1 cellular context compared by ENCODE assay signal in the genomic region with DNA sequence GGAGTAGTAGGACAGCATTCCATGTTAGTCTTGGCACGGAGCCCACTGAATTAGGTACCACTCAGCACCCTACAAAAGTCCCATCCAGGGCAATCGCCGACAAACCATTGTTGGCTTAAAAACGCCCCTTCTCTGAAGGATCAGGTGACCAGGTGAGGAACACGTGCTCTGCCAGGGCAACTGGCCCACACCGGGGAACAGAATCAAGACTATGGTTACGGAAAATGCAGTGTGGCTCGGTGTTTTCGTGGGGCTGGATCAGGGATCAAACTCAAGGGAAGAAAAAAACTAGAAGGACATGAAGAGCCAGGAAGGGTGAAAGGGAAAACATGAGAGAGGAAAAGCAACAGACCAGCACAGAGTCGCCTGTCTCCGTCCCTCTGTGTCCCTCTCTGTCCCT.
TF ChIP-seq lines count a peak whose summit lies in the region.

No MANE protein-coding gene starts in this region.

TF ChIP-seq in GM23338, 12 proteins besides CTCF, POLR2A, EP300 and RAD21 (continued from another document):
- TF ChIP-seq, protein P1, sequence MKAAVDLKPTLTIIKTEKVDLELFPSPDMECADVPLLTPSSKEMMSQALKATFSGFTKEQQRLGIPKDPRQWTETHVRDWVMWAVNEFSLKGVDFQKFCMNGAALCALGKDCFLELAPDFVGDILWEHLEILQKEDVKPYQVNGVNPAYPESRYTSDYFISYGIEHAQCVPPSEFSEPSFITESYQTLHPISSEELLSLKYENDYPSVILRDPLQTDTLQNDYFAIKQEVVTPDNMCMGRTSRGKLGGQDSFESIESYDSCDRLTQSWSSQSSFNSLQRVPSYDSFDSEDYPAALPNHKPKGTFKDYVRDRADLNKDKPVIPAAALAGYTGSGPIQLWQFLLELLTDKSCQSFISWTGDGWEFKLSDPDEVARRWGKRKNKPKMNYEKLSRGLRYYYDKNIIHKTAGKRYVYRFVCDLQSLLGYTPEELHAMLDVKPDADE (IDR thresholded peaks at IDR 0.05) = no peak
- TF ChIP-seq, protein P2, sequence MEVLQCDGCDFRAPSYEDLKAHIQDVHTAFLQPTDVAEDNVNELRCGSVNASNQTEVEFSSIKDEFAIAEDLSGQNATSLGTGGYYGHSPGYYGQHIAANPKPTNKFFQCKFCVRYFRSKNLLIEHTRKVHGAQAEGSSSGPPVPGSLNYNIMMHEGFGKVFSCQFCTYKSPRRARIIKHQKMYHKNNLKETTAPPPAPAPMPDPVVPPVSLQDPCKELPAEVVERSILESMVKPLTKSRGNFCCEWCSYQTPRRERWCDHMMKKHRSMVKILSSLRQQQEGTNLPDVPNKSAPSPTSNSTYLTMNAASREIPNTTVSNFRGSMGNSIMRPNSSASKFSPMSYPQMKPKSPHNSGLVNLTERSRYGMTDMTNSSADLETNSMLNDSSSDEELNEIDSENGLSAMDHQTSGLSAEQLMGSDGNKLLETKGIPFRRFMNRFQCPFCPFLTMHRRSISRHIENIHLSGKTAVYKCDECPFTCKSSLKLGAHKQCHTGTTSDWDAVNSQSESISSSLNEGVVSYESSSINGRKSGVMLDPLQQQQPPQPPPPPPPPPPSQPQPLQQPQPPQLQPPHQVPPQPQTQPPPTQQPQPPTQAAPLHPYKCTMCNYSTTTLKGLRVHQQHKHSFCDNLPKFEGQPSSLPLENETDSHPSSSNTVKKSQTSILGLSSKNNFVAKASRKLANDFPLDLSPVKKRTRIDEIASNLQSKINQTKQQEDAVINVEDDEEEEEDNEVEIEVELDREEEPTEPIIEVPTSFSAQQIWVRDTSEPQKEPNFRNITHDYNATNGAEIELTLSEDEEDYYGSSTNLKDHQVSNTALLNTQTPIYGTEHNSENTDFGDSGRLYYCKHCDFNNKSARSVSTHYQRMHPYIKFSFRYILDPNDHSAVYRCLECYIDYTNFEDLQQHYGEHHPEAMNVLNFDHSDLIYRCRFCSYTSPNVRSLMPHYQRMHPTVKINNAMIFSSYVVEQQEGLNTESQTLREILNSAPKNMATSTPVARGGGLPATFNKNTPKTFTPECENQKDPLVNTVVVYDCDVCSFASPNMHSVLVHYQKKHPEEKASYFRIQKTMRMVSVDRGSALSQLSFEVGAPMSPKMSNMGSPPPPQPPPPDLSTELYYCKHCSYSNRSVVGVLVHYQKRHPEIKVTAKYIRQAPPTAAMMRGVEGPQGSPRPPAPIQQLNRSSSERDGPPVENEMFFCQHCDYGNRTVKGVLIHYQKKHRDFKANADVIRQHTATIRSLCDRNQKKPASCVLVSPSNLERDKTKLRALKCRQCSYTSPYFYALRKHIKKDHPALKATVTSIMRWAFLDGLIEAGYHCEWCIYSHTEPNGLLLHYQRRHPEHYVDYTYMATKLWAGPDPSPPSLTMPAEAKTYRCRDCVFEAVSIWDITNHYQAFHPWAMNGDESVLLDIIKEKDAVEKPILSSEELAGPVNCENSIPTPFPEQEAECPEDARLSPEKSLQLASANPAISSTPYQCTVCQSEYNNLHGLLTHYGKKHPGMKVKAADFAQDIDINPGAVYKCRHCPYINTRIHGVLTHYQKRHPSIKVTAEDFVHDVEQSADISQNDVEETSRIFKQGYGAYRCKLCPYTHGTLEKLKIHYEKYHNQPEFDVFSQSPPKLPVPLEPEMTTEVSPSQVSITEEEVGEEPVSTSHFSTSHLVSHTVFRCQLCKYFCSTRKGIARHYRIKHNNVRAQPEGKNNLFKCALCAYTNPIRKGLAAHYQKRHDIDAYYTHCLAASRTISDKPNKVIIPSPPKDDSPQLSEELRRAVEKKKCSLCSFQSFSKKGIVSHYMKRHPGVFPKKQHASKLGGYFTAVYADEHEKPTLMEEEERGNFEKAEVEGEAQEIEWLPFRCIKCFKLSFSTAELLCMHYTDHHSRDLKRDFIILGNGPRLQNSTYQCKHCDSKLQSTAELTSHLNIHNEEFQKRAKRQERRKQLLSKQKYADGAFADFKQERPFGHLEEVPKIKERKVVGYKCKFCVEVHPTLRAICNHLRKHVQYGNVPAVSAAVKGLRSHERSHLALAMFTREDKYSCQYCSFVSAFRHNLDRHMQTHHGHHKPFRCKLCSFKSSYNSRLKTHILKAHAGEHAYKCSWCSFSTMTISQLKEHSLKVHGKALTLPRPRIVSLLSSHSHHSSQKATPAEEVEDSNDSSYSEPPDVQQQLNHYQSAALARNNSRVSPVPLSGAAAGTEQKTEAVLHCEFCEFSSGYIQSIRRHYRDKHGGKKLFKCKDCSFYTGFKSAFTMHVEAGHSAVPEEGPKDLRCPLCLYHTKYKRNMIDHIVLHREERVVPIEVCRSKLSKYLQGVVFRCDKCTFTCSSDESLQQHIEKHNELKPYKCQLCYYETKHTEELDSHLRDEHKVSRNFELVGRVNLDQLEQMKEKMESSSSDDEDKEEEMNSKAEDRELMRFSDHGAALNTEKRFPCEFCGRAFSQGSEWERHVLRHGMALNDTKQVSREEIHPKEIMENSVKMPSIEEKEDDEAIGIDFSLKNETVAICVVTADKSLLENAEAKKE (CRISPR knock-in tag; IDR thresholded peaks at IDR 0.05) = no peak
